Comparison of ENCODE assay signal across 22 cellular contexts in genomic region chr18:63878982-63879381, GRCh38. TPM values are rescaled to one million over a fixed set of nuclear protein-coding genes. Genes with fewer than 3 reads are reported as not detected.
A peak's percentile ranks its signal among the peaks of the same experiment; 100 is the strongest.
DNase-seq lines count a peak whose midpoint lies in the region; ATAC-seq and TF ChIP-seq lines count a peak whose summit lies in the region.
"Had no signal": no experiment of that assay in that cellular context is flagged by ENCODE, and none has a peak within 500 bp of the region (broad histone marks: within the 10 kb centered on the region; RNA-seq: fewer than 3 reads in every experiment).

No MANE protein-coding gene starts in this region.

- H3K9me3 ChIP-seq in adipocyte (ENCODE audit: control insufficient read depth, low read length) (no peaks in the 10 kb centered on the region), hepatocyte (ENCODE audit: low read depth) (no peaks in the 10 kb centered on the region), upper lobe of right lung (no peaks in the 10 kb centered on the region)
- H3K9me3 ChIP-seq: SJCRH30 had no signal

- H3K79me2 ChIP-seq in hepatocyte, result no peaks in the 10 kb centered on the region

- H3K4me2 ChIP-seq in hepatocyte, result no peak overlapping the region

- no peaks in the 10 kb centered on the region for H4K20me1 ChIP-seq in hepatocyte (ENCODE audit: insufficient read depth, poor library complexity, severe bottlenecking)

- DNase-seq in EH (ENCODE audit: low read depth) (peak; percentile 11), adipocyte (ENCODE audit: low read depth) (no peak), hepatocyte (ENCODE audit: low spot score) (no peak), upper lobe of right lung (no peak), NCI-H2081 treated with DMSO at 0.1 percent for 48 hours (lab: John Stamatoyannopoulos, UW) (no peak)
- DNase-seq: CD8-positive, alpha-beta T cell; DMS79 treated with DMSO at 0.1 percent for 48 hours; GDM1; KG1; NCI-H1048; NCI-H1694; NCI-H2107; NCI-H2227 treated with DMSO at 0.1 percent for 48 hours; NCI-H526 treated with DMSO at 0.1 percent for 48 hours; RPMI8226; SJCRH30 had no signal

- H3K27ac ChIP-seq in hepatocyte (peak overlapping the region; percentile 7), upper lobe of right lung (no peak overlapping the region)
- H3K27ac ChIP-seq: SJCRH30 had no signal

- H3K9ac ChIP-seq in adipocyte (ENCODE audit: low read length), result no peak overlapping the region

- no peaks in the 10 kb centered on the region for H3K36me3 ChIP-seq in adipocyte (ENCODE audit: control insufficient read depth, insufficient read depth, low read length, severe bottlenecking)
- H3K36me3 ChIP-seq in hepatocyte (replicated peaks; ENCODE audit: insufficient read depth, low read depth), result no peaks in the 10 kb centered on the region
- no peaks in the 10 kb centered on the region for H3K36me3 ChIP-seq in upper lobe of right lung
- H3K36me3 ChIP-seq: SJCRH30 had no signal

- no peak for TF ChIP-seq CTCF in hepatocyte (IDR thresholded peaks at IDR 0.05; ENCODE audit: poor library complexity)
- TF ChIP-seq CTCF in upper lobe of right lung (IDR thresholded peaks at IDR 0.05), result no peak

- no peak overlapping the region for H2AFZ ChIP-seq in hepatocyte

- H3K4me1 ChIP-seq in adipocyte (ENCODE audit: control insufficient read depth, insufficient read depth, low read length), result peaks cover 48% of the 10 kb centered on the region
- peaks cover 5% of the 10 kb centered on the region for H3K4me1 ChIP-seq in hepatocyte (ENCODE audit: insufficient read depth)
- no peaks in the 10 kb centered on the region for H3K4me1 ChIP-seq in upper lobe of right lung
- H3K4me1 ChIP-seq: SJCRH30 had no signal

- H3K9me2 ChIP-seq in hepatocyte (replicated peaks; ENCODE audit: insufficient read depth), result no peaks in the 10 kb centered on the region

- ATAC-seq in GM19328 (IDR thresholded peaks at IDR 0.05; ENCODE audit: unreplicated experiment) (no peak), upper lobe of right lung (no peak), HG03432 (IDR thresholded peaks at IDR 0.05; ENCODE audit: unreplicated experiment) (no peak)
- ATAC-seq: CD8-positive, alpha-beta T cell; GM12878; HCT116 had no signal

- peak overlapping the region; percentile 31 for H3K4me3 ChIP-seq in adipocyte (ENCODE audit: low read length)
- no peak overlapping the region for H3K4me3 ChIP-seq in hepatocyte
- no peak overlapping the region for H3K4me3 ChIP-seq in upper lobe of right lung
- H3K4me3 ChIP-seq: GM12878, SJCRH30 had no signal

- 62% methylated on average over 4 of the region's 4 CpGs for WGBS in hepatocyte (ENCODE audit: low lambda C conversion rate, missing lambda C conversion rate)

- intact Hi-C loops in upper lobe of right lung (cut with DNase I), result no loop called here

- H3K27me3 ChIP-seq in adipocyte (replicated peaks; ENCODE audit: control insufficient read depth, insufficient read depth, low read length) (no peaks in the 10 kb centered on the region), hepatocyte (no peaks in the 10 kb centered on the region), upper lobe of right lung (no peaks in the 10 kb centered on the region)
- H3K27me3 ChIP-seq: SJCRH30 had no signal

RNA-seq across cellular contexts. Expression of gene SERPINB2, which starts 8.5 kb away (rescaled TPM):
- total RNA-seq in hepatocyte (1.6 and 1.9 TPM in 2 replicates), upper lobe of right lung (0.38 TPM)
- 0.86 and 1.2 TPM in 2 replicates for polyA plus RNA-seq in hepatocyte
- total RNA-seq: CD8-positive, alpha-beta T cell; OCI-LY7; SJCRH30 had no signal

RNA-seq across cellular contexts. Expression of gene SERPINB10, which starts 28.8 kb away (rescaled TPM):
- total RNA-seq in hepatocyte (0.93 TPM in 1 of 2 replicates, not detected in the other), upper lobe of right lung (not detected)
- not detected in 2 replicates for polyA plus RNA-seq in hepatocyte
- total RNA-seq: CD8-positive, alpha-beta T cell; M059J; OCI-LY7; SJCRH30 had no signal
